9 cellular contexts compared by ENCODE assay signal in the genomic region with DNA sequence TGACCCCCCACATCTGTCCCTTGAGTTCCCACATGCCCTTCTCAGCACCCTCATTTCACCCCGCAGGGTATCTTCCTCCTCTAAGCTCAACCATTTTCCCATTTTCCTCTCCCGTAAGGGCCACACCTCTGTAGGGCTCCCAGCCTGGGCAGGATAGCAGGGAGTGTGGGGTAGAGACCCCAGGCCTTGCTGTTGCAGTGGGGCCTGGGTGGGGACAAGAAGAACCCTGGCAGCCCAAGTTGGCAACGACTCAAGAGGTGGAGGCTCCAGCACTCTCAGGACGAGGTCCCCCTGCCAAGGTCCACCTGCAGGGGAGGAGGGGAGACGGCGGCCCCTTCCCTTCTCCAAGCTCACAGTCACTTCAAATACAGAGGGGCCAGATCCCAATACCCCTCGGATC. TPM values are rescaled to one million over a fixed set of nuclear protein-coding genes. Genes with fewer than 3 reads are reported as not detected.
DNase-seq lines count a peak whose midpoint lies in the region; ATAC-seq, FAIRE-seq and TF ChIP-seq lines count a peak whose summit lies in the region.
"Had no signal": no experiment of that assay in that cellular context is flagged by ENCODE, and none has a peak within 500 bp of the region (broad histone marks: within the 10 kb centered on the region; RNA-seq: fewer than 3 reads in every experiment).

No MANE protein-coding gene starts in this region.

- H3K27ac ChIP-seq in A549 (peak overlapping the region; percentile 77 to 91), HUES64 (ENCODE audit: low read depth, low read length) (no peak overlapping the region), coronary artery (peak overlapping the region; percentile 69 to 93)
- no peak overlapping the region for H3K27ac ChIP-seq in CD8-positive, alpha-beta memory T cell (ENCODE audit: low read depth, low read length)

- intact Hi-C loops in natural killer cell (cut with micrococcal nuclease): no loop called here

- peak overlapping the region; percentile 94 for H3K4me2 ChIP-seq in A549

- no peak overlapping the region for H3K9ac ChIP-seq in HUES64 (ENCODE audit: low read depth, low read length)

- peaks cover 52% of the 10 kb centered on the region for H3K4me1 ChIP-seq in A549
- peaks cover 41% of the 10 kb centered on the region for H3K4me1 ChIP-seq in HUES64 (ENCODE audit: insufficient read depth, low read length)
- H3K4me1 ChIP-seq in CD8-positive, alpha-beta memory T cell (ENCODE audit: insufficient read depth, low read length): peaks cover 4% of the 10 kb centered on the region

- H3K27me3 Mint-ChIP-seq in natural killer cell (ENCODE audit: low read depth in 2 of 2): peaks cover 30 to 35% of the 10 kb centered on the region in 2 donors
- peaks cover 16 to 38% of the 10 kb centered on the region in 2 donors for H3K27me3 Mint-ChIP-seq in CD8-positive, alpha-beta memory T cell

- TF ChIP-seq POLR2A in A549 (IDR thresholded peaks at IDR 0.05; ENCODE audit: low read length): no peak

- no peaks in the 10 kb centered on the region for H3K9me3 Mint-ChIP-seq in natural killer cell
- peaks cover 0 to 1% (median 0%) of the 10 kb centered on the region in 5 donors for H3K9me3 Mint-ChIP-seq in CD8-positive, alpha-beta memory T cell

- peak overlapping the region in 1 of 2 donors; percentile 72 for H3K27ac Mint-ChIP-seq in natural killer cell
- peak overlapping the region in 1 of 8 donors; percentile 4 for H3K27ac Mint-ChIP-seq in CD8-positive, alpha-beta memory T cell

- H3K4me3 ChIP-seq in A549 (peak overlapping the region; percentile 51; the same call in 2 of the 3 replicates), HUES64 (ENCODE audit: low read length) (peak overlapping the region; percentile 49; the same call in 1 of the 2 replicates), coronary artery (peak overlapping the region; percentile 85)
- H3K4me3 ChIP-seq in CD8-positive, alpha-beta memory T cell (ENCODE audit: low read length): no peak overlapping the region

- no peak for TF ChIP-seq EP300 in A549 (IDR thresholded peaks at IDR 0.05)

- DNase-seq in A549 (ENCODE audit: low read depth in 1 of 2, low spot score in 1 of 2) (no peak), coronary artery (ENCODE audit: low spot score) (no peak), natural killer cell (no peak)
- no peak for DNase-seq in CD8-positive, alpha-beta memory T cell

- H3K4me3 Mint-ChIP-seq in natural killer cell: peak overlapping the region; percentile 79
- H3K4me3 Mint-ChIP-seq in CD8-positive, alpha-beta memory T cell: peak overlapping the region in 2 of 7 donors; percentile 67 to 69

- CTCF ChIA-PET in A549 (lab: Yijun Ruan, JAX): interaction anchor here (0.9 to 41.2 kb wide), 17 partner anchors 10 to 179 kb away, joined by 3 to 1256 read pairs (median 6); partner anchors contain the start of genes COL1A1 and SGCA
- CTCF ChIA-PET in CD8-positive, alpha-beta memory T cell (lab: Charles Lee): interaction anchor here (0.9 to 6.4 kb wide), 6 partner anchors 26 to 103 kb away, joined by 3 to 59 read pairs (median 4); partner anchors contain the start of gene COL1A1

- peaks cover 7 to 9% of the 10 kb centered on the region in 2 donors for H3K4me1 Mint-ChIP-seq in natural killer cell
- H3K4me1 Mint-ChIP-seq in CD8-positive, alpha-beta memory T cell: peaks cover 4 to 6% (median 6%) of the 10 kb centered on the region in 3 donors

- H3K9me3 ChIP-seq in A549 (no peaks in the 10 kb centered on the region), HUES64 (ENCODE audit: insufficient read depth, low read depth, low read length) (no peaks in the 10 kb centered on the region)
- H3K9me3 ChIP-seq in CD8-positive, alpha-beta memory T cell (ENCODE audit: low read length): no peaks in the 10 kb centered on the region

- H3K27me3 ChIP-seq in HUES64 (ENCODE audit: insufficient read depth, low read length): peaks cover 4% of the 10 kb centered on the region; the same call in 1 of the 2 replicates
- H3K27me3 ChIP-seq in CD8-positive, alpha-beta memory T cell (ENCODE audit: insufficient read depth, low read length, poor library complexity, severe bottlenecking): peaks cover 5% of the 10 kb centered on the region

- H3K36me3 ChIP-seq in HUES64 (ENCODE audit: insufficient read depth, low read length): no peaks in the 10 kb centered on the region
- no peaks in the 10 kb centered on the region for H3K36me3 ChIP-seq in CD8-positive, alpha-beta memory T cell (ENCODE audit: insufficient read depth, low read length)

- FAIRE-seq in A549 (lab: Jason Lieb, UNC): no peak
- FAIRE-seq: islet of Langerhans had no signal

- TF ChIP-seq CTCF in A549 (IDR thresholded peaks at IDR 0.05): no peak
- no peak for TF ChIP-seq CTCF in coronary artery (IDR thresholded peaks at IDR 0.05)
- TF ChIP-seq CTCF in natural killer cell (IDR thresholded peaks at IDR 0.05): no peak

- POLR2A ChIA-PET in A549 (lab: Yijun Ruan, JAX): no interaction called here
- POLR2A ChIA-PET in CD8-positive, alpha-beta memory T cell (lab: Charles Lee): interaction anchor here (0.6 kb wide), 1 partner anchor 102 kb away, joined by 4 read pairs; no protein-coding TSS in a partner anchor

- no peak for TF ChIP-seq RAD21 in A549 (conservative IDR thresholded peaks at IDR 0.05 in 1 of 2, IDR thresholded peaks at IDR 0.05 in 1 of 2)

- no peak for ATAC-seq in A549
- no peak for ATAC-seq in natural killer cell
- ATAC-seq in GM19463 (IDR thresholded peaks at IDR 0.05; ENCODE audit: unreplicated experiment): no peak
- ATAC-seq in GM18498 (IDR thresholded peaks at IDR 0.05; ENCODE audit: unreplicated experiment): no peak
- ATAC-seq in GM21825 (IDR thresholded peaks at IDR 0.05; ENCODE audit: unreplicated experiment): no peak

- WGBS in A549 (ENCODE audit: missing lambda C conversion rate): 73% methylated on average over 5 of the region's 7 CpGs
- WGBS in HUES64: 70% methylated on average over 5 of the region's 7 CpGs

- H3K36me3 Mint-ChIP-seq in natural killer cell: no peaks in the 10 kb centered on the region
- H3K36me3 Mint-ChIP-seq in CD8-positive, alpha-beta memory T cell: no peaks in the 10 kb centered on the region

TF ChIP-seq in A549, 52 proteins besides CTCF, POLR2A, EP300 and RAD21:
- TF ChIP-seq RCOR1 (IDR thresholded peaks at IDR 0.05; ENCODE audit: low read depth, low read length): no peak

RNA-seq across cellular contexts. Expression of gene TMEM92, which starts 2.0 kb away (rescaled TPM):
- polyA plus RNA-seq in A549 (2011; rRNA removed) (10.3 and 11.9 TPM in 2 replicates), A549 (2017; fragmentation: RNase III; extraction: RNeasy Plus Mini Kit Qiagen cat#74134 plus additional on column Dnase treatment) (22.7 to 27.5 TPM (median 25.1 TPM) in 3 replicates)
- 14.4 and 16.7 TPM in 2 replicates for polyA plus RNA-seq in A549 (2012; cell fraction: cytosol; rRNA removed)
- polyA plus RNA-seq in A549 (2012; cell fraction: nucleus; rRNA removed): 17.9 and 18.6 TPM in 2 replicates
- 11.4 and 13.0 TPM in 2 replicates for polyA minus RNA-seq in A549 (2011; rRNA and poly(A)+ RNA removed)
- polyA plus RNA-seq in HUES64 (2013, experiment 1 of 2): 10.0 TPM
- polyA plus RNA-seq in HUES64 (2013, experiment 2 of 2): 13.6 TPM
- not detected for total RNA-seq in natural killer cell
- not detected for total RNA-seq in CD8-positive, alpha-beta memory T cell
- polyA plus RNA-seq in CD8-positive, alpha-beta memory T cell: not detected

Comparison
In these comparisons a context has a peak if more than half of its experiments do, and no peak if none do; other contexts are left out.
1. H3K27ac ChIP-seq: peak in A549 (2 of 2) and coronary artery (2 of 2); none in HUES64 (single experiment) and CD8-positive, alpha-beta memory T cell (single experiment).